In the genomic region with DNA sequence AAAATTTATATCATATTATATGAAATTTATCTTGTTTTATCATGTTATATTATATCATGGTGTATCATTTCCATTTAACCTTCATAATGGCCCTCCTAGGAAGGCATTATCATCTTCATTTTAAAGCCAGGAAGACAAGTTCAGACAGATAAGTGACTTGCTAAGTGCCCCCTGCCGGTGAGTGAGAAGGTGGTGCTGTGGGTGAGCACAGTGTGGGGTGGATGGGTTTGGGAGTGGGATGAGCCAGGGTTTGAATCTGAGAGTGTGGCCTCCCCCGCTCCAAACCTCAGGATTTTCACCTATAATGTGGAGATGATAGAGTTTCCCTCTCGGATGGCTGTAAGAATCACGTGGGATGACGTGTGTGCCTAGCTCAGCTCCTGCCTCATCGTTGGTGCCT, we compare ENCODE assay signal across 1 cellular context.
TF ChIP-seq lines count a peak whose summit lies in the region.

No MANE protein-coding gene starts in this region.

TF ChIP-seq in H1, 55 proteins besides CTCF, POLR2A, EP300 and RAD21 (continued from another document):
- TF ChIP-seq, protein P1, sequence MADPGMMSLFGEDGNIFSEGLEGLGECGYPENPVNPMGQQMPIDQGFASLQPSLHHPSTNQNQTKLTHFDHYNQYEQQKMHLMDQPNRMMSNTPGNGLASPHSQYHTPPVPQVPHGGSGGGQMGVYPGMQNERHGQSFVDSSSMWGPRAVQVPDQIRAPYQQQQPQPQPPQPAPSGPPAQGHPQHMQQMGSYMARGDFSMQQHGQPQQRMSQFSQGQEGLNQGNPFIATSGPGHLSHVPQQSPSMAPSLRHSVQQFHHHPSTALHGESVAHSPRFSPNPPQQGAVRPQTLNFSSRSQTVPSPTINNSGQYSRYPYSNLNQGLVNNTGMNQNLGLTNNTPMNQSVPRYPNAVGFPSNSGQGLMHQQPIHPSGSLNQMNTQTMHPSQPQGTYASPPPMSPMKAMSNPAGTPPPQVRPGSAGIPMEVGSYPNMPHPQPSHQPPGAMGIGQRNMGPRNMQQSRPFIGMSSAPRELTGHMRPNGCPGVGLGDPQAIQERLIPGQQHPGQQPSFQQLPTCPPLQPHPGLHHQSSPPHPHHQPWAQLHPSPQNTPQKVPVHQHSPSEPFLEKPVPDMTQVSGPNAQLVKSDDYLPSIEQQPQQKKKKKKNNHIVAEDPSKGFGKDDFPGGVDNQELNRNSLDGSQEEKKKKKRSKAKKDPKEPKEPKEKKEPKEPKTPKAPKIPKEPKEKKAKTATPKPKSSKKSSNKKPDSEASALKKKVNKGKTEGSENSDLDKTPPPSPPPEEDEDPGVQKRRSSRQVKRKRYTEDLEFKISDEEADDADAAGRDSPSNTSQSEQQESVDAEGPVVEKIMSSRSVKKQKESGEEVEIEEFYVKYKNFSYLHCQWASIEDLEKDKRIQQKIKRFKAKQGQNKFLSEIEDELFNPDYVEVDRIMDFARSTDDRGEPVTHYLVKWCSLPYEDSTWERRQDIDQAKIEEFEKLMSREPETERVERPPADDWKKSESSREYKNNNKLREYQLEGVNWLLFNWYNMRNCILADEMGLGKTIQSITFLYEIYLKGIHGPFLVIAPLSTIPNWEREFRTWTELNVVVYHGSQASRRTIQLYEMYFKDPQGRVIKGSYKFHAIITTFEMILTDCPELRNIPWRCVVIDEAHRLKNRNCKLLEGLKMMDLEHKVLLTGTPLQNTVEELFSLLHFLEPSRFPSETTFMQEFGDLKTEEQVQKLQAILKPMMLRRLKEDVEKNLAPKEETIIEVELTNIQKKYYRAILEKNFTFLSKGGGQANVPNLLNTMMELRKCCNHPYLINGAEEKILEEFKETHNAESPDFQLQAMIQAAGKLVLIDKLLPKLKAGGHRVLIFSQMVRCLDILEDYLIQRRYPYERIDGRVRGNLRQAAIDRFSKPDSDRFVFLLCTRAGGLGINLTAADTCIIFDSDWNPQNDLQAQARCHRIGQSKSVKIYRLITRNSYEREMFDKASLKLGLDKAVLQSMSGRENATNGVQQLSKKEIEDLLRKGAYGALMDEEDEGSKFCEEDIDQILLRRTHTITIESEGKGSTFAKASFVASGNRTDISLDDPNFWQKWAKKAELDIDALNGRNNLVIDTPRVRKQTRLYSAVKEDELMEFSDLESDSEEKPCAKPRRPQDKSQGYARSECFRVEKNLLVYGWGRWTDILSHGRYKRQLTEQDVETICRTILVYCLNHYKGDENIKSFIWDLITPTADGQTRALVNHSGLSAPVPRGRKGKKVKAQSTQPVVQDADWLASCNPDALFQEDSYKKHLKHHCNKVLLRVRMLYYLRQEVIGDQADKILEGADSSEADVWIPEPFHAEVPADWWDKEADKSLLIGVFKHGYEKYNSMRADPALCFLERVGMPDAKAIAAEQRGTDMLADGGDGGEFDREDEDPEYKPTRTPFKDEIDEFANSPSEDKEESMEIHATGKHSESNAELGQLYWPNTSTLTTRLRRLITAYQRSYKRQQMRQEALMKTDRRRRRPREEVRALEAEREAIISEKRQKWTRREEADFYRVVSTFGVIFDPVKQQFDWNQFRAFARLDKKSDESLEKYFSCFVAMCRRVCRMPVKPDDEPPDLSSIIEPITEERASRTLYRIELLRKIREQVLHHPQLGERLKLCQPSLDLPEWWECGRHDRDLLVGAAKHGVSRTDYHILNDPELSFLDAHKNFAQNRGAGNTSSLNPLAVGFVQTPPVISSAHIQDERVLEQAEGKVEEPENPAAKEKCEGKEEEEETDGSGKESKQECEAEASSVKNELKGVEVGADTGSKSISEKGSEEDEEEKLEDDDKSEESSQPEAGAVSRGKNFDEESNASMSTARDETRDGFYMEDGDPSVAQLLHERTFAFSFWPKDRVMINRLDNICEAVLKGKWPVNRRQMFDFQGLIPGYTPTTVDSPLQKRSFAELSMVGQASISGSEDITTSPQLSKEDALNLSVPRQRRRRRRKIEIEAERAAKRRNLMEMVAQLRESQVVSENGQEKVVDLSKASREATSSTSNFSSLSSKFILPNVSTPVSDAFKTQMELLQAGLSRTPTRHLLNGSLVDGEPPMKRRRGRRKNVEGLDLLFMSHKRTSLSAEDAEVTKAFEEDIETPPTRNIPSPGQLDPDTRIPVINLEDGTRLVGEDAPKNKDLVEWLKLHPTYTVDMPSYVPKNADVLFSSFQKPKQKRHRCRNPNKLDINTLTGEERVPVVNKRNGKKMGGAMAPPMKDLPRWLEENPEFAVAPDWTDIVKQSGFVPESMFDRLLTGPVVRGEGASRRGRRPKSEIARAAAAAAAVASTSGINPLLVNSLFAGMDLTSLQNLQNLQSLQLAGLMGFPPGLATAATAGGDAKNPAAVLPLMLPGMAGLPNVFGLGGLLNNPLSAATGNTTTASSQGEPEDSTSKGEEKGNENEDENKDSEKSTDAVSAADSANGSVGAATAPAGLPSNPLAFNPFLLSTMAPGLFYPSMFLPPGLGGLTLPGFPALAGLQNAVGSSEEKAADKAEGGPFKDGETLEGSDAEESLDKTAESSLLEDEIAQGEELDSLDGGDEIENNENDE (IDR thresholded peaks at IDR 0.05; ENCODE audit: insufficient replicate concordance, low read length), result no peak
- TF ChIP-seq HDAC2 (IDR thresholded peaks at IDR 0.05; ENCODE audit: borderline replicate concordance in 1 of 2, low read depth in 2 of 2, low read length in 2 of 2) (no peak), SAP30 (IDR thresholded peaks at IDR 0.05; ENCODE audit: insufficient read depth, insufficient replicate concordance, low read length) (no peak), JUN (IDR thresholded peaks at IDR 0.05; ENCODE audit: low read depth, low read length) (no peak), POU5F1 (IDR thresholded peaks at IDR 0.05; ENCODE audit: low read depth, low read length) (no peak)
TF ChIP-seq in H1: peak in this region for 0.
